ENCODE assay signal across 1 cellular context in genomic region chr12:120879102-120879501, GRCh38.
TF ChIP-seq lines count a peak whose summit lies in the region.

No MANE protein-coding gene starts in this region.

TF ChIP-seq in GM23338, 12 proteins besides CTCF, POLR2A, EP300 and RAD21 (continued from another document):
- TF ChIP-seq REST (IDR thresholded peaks at IDR 0.05; ENCODE audit: unreplicated experiment) (no peak), STAT1 (IDR thresholded peaks at IDR 0.05; ENCODE audit: unreplicated experiment) (no peak), EZH2 (IDR thresholded peaks at IDR 0.05; ENCODE audit: low read depth, unreplicated experiment) (no peak), ZNF462 (CRISPR knock-in tag; IDR thresholded peaks at IDR 0.05) (no peak), JUNB (IDR thresholded peaks at IDR 0.05; ENCODE audit: unreplicated experiment) (no peak)
